ENCODE assay signal across 24 cellular contexts in the genomic region with DNA sequence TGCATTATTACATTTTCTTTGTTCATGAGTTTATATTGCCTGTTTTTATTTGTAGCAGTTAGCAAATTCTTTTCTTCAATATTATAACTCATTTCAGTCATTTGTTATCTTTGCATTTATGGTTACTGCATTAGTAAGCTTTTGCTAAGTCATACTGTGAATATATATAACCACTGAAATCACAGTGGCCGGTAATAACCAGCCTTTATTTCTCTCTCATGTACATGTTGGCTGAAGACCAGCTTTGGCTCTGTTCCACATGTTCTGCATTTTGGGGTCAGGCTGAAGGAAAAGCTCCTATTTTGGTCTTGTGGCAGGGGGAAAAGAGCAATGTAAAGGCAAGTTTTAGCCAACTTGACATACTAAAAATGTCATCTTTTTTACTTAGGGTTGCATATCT.
A peak's percentile ranks its signal among the peaks of the same experiment; 100 is the strongest.
DNase-seq lines count a peak whose midpoint lies in the region; ATAC-seq, FAIRE-seq and TF ChIP-seq lines count a peak whose summit lies in the region.
"Had no signal": no experiment of that assay in that cellular context is flagged by ENCODE, and none has a peak within 500 bp of the region (broad histone marks: within the 10 kb centered on the region; RNA-seq: fewer than 3 reads in every experiment).

No MANE protein-coding gene starts in this region.

- H3K27ac ChIP-seq in GM12878 (ENCODE audit: control insufficient read depth, insufficient read depth), result no peak overlapping the region
- no peak overlapping the region for H3K27ac ChIP-seq in hepatocyte
- H3K27ac ChIP-seq: BLaER1 treated with 17β-estradiol and CSF1 and Interleukin-3, amounts not matched to agents 10 nM and 100 nM; parathyroid adenoma; VCaP had no signal

- no peak for ATAC-seq in GM12878
- ATAC-seq in GM18907 (IDR thresholded peaks at IDR 0.05; ENCODE audit: unreplicated experiment), result no peak
- ATAC-seq in GM21717 (IDR thresholded peaks at IDR 0.05; ENCODE audit: unreplicated experiment), result no peak
- ATAC-seq: stimulated activated naive CD8-positive, alpha-beta T cell treated with anti-CD3 and anti-CD28 coated beads, Interleukin-15, amount 100 ng/mL, for 72 hours had no signal

- CTCF ChIA-PET in GM12878 (lab: Yijun Ruan, JAX), result interaction anchor here (0.6 kb wide), 1 partner anchor 11 kb away, joined by 3 read pairs; no protein-coding TSS in a partner anchor
- CTCF ChIA-PET in Calu3 (lab: Charles Lee), result no interaction called here

- no peak overlapping the region for H3K4me3 Mint-ChIP-seq in Calu3 (ENCODE audit: low read depth, unreplicated experiment)
- H3K4me3 Mint-ChIP-seq: endodermal cell; naive B cell; stimulated activated naive CD8-positive, alpha-beta T cell treated with anti-CD3 and anti-CD28 coated beads, Interleukin-15, amount 100 ng/mL, for 72 hours had no signal

- H3K4me1 ChIP-seq in GM12878 (ENCODE audit: control insufficient read depth, insufficient read depth, low read length) (no peaks in the 10 kb centered on the region), hepatocyte (ENCODE audit: insufficient read depth) (no peaks in the 10 kb centered on the region)
- H3K4me1 ChIP-seq: BLaER1 treated with 17β-estradiol and CSF1 and Interleukin-3, amounts not matched to agents 10 nM and 100 nM; parathyroid adenoma had no signal

- no peak for TF ChIP-seq CTCF in GM12878 (IDR thresholded peaks at IDR 0.05 in 2 of 3, conservative IDR thresholded peaks at IDR 0.05 in 1 of 3; ENCODE audit: control insufficient read depth in 2 of 3, extremely low read depth in 1 of 3, insufficient read depth in 1 of 3, low read depth in 3 of 3, low read length in 3 of 3)
- TF ChIP-seq CTCF in hepatocyte (IDR thresholded peaks at IDR 0.05; ENCODE audit: poor library complexity), result no peak
- no peak for TF ChIP-seq CTCF in Calu3 (IDR thresholded peaks at IDR 0.05; ENCODE audit: unreplicated experiment)

- H3K36me3 ChIP-seq in GM12878 (ENCODE audit: control insufficient read depth in 2 of 2, insufficient read depth in 2 of 2, low read length in 1 of 2) (no peaks in the 10 kb centered on the region), hepatocyte (replicated peaks; ENCODE audit: insufficient read depth, low read depth) (no peaks in the 10 kb centered on the region)
- H3K36me3 ChIP-seq: BLaER1 treated with 17β-estradiol and CSF1 and Interleukin-3, amounts not matched to agents 10 nM and 100 nM had no signal

- SMC1A ChIA-PET in GM12878 (lab: Charles Lee; ENCODE audit: uncharacterized antibody, unreplicated experiment), result interaction anchor here (1.4 kb wide), 1 partner anchor 9 kb away, joined by 3 read pairs; no protein-coding TSS in a partner anchor

- no peaks in the 10 kb centered on the region for H3K79me2 ChIP-seq in GM12878 (ENCODE audit: control insufficient read depth, insufficient read depth, low read length)
- no peaks in the 10 kb centered on the region for H3K79me2 ChIP-seq in hepatocyte
- H3K79me2 ChIP-seq: parathyroid adenoma had no signal

- no peak overlapping the region for H3K4me3 ChIP-seq in GM12878
- H3K4me3 ChIP-seq in hepatocyte, result no peak overlapping the region
- H3K4me3 ChIP-seq: BLaER1 treated with 17β-estradiol and CSF1 and Interleukin-3, amounts not matched to agents 10 nM and 100 nM; lung had no signal

- H3K9me3 ChIP-seq in GM12878 (replicated peaks; ENCODE audit: control insufficient read depth, insufficient read depth, low read length) (no peaks in the 10 kb centered on the region), hepatocyte (ENCODE audit: low read depth) (no peaks in the 10 kb centered on the region)
- H3K9me3 ChIP-seq: BLaER1 treated with 17β-estradiol and CSF1 and Interleukin-3, amounts not matched to agents 10 nM and 100 nM had no signal

- H2AFZ ChIP-seq in GM12878 (ENCODE audit: control insufficient read depth, low read depth, low read length) (no peak overlapping the region), hepatocyte (no peak overlapping the region)
- H2AFZ ChIP-seq: parathyroid adenoma had no signal

- H3K27me3 ChIP-seq in GM12878 (replicated peaks in 1 of 2; ENCODE audit: control insufficient read depth in 2 of 2, insufficient read depth in 2 of 2, low read length in 1 of 2) (no peaks in the 10 kb centered on the region), hepatocyte (no peaks in the 10 kb centered on the region)
- H3K27me3 ChIP-seq: BLaER1 treated with 17β-estradiol and CSF1 and Interleukin-3, amounts not matched to agents 10 nM and 100 nM had no signal

- no peak for TF ChIP-seq POLR2A in GM12878 (IDR thresholded peaks at IDR 0.05; ENCODE audit: low read depth, low read length)

- H3K4me2 ChIP-seq in GM12878 (ENCODE audit: control insufficient read depth, insufficient read depth) (no peak overlapping the region), hepatocyte (no peak overlapping the region)
- H3K4me2 ChIP-seq: BLaER1 treated with 17β-estradiol and CSF1 and Interleukin-3, amounts not matched to agents 10 nM and 100 nM had no signal

- no peaks in the 10 kb centered on the region for H3K9me2 ChIP-seq in hepatocyte (replicated peaks; ENCODE audit: insufficient read depth)

- no peak for FAIRE-seq in GM12878 (lab: Jason Lieb, UNC)

- WGBS in GM12878 (ENCODE audit: insufficient coverage, insufficient replicate concordance, low lambda C conversion rate, missing lambda C conversion rate), result 0% methylated on average over 1 of the region's 1 CpG
- 63% methylated on average over 1 of the region's 1 CpG for WGBS in hepatocyte (ENCODE audit: low lambda C conversion rate, missing lambda C conversion rate)

- no peaks in the 10 kb centered on the region for H4K20me1 ChIP-seq in GM12878 (ENCODE audit: control insufficient read depth, insufficient read depth)
- no peaks in the 10 kb centered on the region for H4K20me1 ChIP-seq in hepatocyte (ENCODE audit: insufficient read depth, poor library complexity, severe bottlenecking)
- H4K20me1 ChIP-seq: BLaER1 treated with 17β-estradiol and CSF1 and Interleukin-3, amounts not matched to agents 10 nM and 100 nM had no signal

- TF ChIP-seq EP300 in GM12878 (IDR thresholded peaks at IDR 0.05; ENCODE audit: borderline replicate concordance in 1 of 2, control insufficient read depth in 1 of 2, low read depth in 2 of 2, low read length in 2 of 2), result no peak

- no peak overlapping the region for H3K9ac ChIP-seq in GM12878 (ENCODE audit: control insufficient read depth, insufficient read depth, low read length)
- H3K9ac ChIP-seq: BLaER1 treated with 17β-estradiol and CSF1 and Interleukin-3, amounts not matched to agents 10 nM and 100 nM; parathyroid adenoma had no signal

- POLR2A ChIA-PET in GM12878 (lab: Charles Lee), result no interaction called here

- no peak overlapping the region for H3K27ac Mint-ChIP-seq in Calu3 (ENCODE audit: unreplicated experiment)
- H3K27ac Mint-ChIP-seq: endodermal cell; naive B cell; stimulated activated naive CD8-positive, alpha-beta T cell treated with anti-CD3 and anti-CD28 coated beads, Interleukin-15, amount 100 ng/mL, for 72 hours had no signal

- in situ Hi-C loops in GM12878 (cut with MboI), result no loop called here

- H3K36me3 Mint-ChIP-seq in Calu3 (ENCODE audit: insufficient read depth, unreplicated experiment), result no peaks in the 10 kb centered on the region
- H3K36me3 Mint-ChIP-seq: naive B cell had no signal

- H3K9me3 Mint-ChIP-seq in Calu3 (ENCODE audit: low read depth, unreplicated experiment), result no peaks in the 10 kb centered on the region
- H3K9me3 Mint-ChIP-seq: endodermal cell; stimulated activated naive CD8-positive, alpha-beta T cell treated with anti-CD3 and anti-CD28 coated beads, Interleukin-15, amount 100 ng/mL, for 72 hours had no signal

- RAD21 ChIA-PET in GM12878 (lab: Charles Lee; ENCODE audit: unreplicated experiment), result no interaction called here

- intact Hi-C loops in GM12878 (cut with micrococcal nuclease; ENCODE audit: unreplicated experiment) (no loop called here), Calu3 (cut with micrococcal nuclease; ENCODE audit: unreplicated experiment) (no loop called here), posterior vena cava (cut with DNase I) (no loop called here)

- H3K27me3 Mint-ChIP-seq in Calu3 (ENCODE audit: unreplicated experiment), result no peaks in the 10 kb centered on the region
- H3K27me3 Mint-ChIP-seq: naive B cell; stimulated activated naive CD8-positive, alpha-beta T cell treated with anti-CD3 and anti-CD28 coated beads, Interleukin-15, amount 100 ng/mL, for 72 hours had no signal

- DNase-seq in NCI-H2081 (lab: John Stamatoyannopoulos, UW), result peak; percentile 13 to 27
- DNase-seq in NCI-H2081 treated with DMSO at 0.1 percent for 48 hours (lab: John Stamatoyannopoulos, UW), result no peak
- DNase-seq in GM12878 (ENCODE audit: low read depth, low spot score), result no peak
- DNase-seq in hepatocyte (ENCODE audit: low spot score), result peak; percentile 12
- no peak for DNase-seq in Calu3
- no peak for DNase-seq in posterior vena cava (ENCODE audit: low spot score)
- DNase-seq: activated gamma-delta T cell; amniotic stem cell; endodermal cell; hippocampal formation; islet precursor cell; Karpas-422; naive B cell; NCI-H2171 treated with DMSO at 0.1 percent for 48 hours; OCI-M1; SHP77; stimulated activated naive CD8-positive, alpha-beta T cell treated with anti-CD3 and anti-CD28 coated beads, Interleukin-15, amount 100 ng/mL, for 72 hours; trophoblast cell had no signal

- TF ChIP-seq RAD21 in GM12878 (IDR thresholded peaks at IDR 0.05; ENCODE audit: insufficient read depth, low read depth, low read length), result no peak

- BruUV-seq in GM12878 (replicated peaks; lab: Mats Ljungman, UMichigan) (no TSS peak), Calu3 (replicated peaks; lab: Mats Ljungman, UMichigan) (no TSS peak)

- no peaks in the 10 kb centered on the region for H3K4me1 Mint-ChIP-seq in Calu3 (ENCODE audit: low read depth, unreplicated experiment)
- H3K4me1 Mint-ChIP-seq: naive B cell; stimulated activated naive CD8-positive, alpha-beta T cell treated with anti-CD3 and anti-CD28 coated beads, Interleukin-15, amount 100 ng/mL, for 72 hours had no signal

TF ChIP-seq in GM12878, 131 proteins besides CTCF, POLR2A, EP300 and RAD21:
- TF ChIP-seq HDAC6 (IDR thresholded peaks at IDR 0.05; ENCODE audit: unreplicated experiment) (no peak), JUNB (IDR thresholded peaks at IDR 0.05) (peak; percentile 24; the same call in 1 of the 2 replicates), CHD2 (IDR thresholded peaks at IDR 0.05; ENCODE audit: borderline replicate concordance, low read depth, low read length) (no peak)

Comparison
In these comparisons a context has a peak if more than half of its experiments do, and no peak if none do; other contexts are left out.
1. DNase-seq: peak in NCI-H2081 (2 of 2) and hepatocyte (single experiment); none in NCI-H2081 treated with DMSO at 0.1 percent for 48 hours (single experiment), GM12878 (single experiment), Calu3 (single experiment) and posterior vena cava (single experiment).